Comparison of ENCODE assay signal across 31 cellular contexts in the genomic region with DNA sequence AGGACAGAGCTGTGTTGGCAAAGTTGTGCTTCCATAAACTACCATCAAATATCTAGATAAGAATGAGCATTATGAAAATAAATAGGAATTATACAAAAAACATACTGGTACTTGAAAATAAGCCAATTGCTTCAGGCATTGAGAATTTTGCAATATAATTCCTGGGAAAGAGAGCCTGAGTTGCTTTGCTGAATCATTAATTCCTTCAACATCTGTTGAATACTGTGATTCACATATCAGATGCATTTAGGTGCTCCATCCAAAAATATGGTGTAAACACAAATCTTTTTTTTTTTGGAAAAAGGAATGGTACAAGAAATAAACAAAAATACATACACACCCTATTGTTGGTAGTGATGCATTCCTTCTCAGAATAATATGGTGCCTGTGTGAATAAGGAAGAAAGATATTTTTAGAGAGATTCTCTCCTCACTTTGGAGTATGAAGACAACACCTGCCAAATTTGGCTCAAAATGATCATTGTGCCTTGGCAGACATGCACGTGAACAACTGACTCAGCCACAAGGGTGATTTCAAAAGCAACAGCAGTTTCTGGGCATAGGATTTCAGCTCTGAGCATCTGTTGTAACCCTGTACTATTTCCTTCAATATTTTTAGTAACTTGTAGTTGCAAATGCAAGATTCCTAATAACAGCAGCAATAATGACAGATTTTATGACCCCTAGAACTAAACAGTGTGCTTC.
DNase-seq lines count a peak whose midpoint lies in the region; ATAC-seq, FAIRE-seq and TF ChIP-seq lines count a peak whose summit lies in the region.
"Had no signal": no experiment of that assay in that cellular context is flagged by ENCODE, and none has a peak within 500 bp of the region (broad histone marks: within the 10 kb centered on the region; RNA-seq: fewer than 3 reads in every experiment).

No MANE protein-coding gene starts in this region.

- no peak overlapping the region for H3K4me2 ChIP-seq in H9 (ENCODE audit: insufficient read depth, insufficient read length, low read length)
- H3K4me2 ChIP-seq: PC-9 had no signal

- H3K27me3 Mint-ChIP-seq in H9 (ENCODE audit: low read depth): no peaks in the 10 kb centered on the region

- no peak overlapping the region for H4K5ac ChIP-seq in H9 (ENCODE audit: insufficient read length, low read depth, low read length)

- no peak overlapping the region for H3K18ac ChIP-seq in H9 (ENCODE audit: insufficient read length, low read depth, low read length)

- H2BK5ac ChIP-seq in H9 (ENCODE audit: insufficient read length, low read length): no peak overlapping the region

- in situ Hi-C loops in gastrocnemius medialis (cut with MboI; ENCODE audit: low sequenced_read_pairs in 4 of 4): no loop called here

- no peak overlapping the region for H3K56ac ChIP-seq in H9 (ENCODE audit: insufficient read length, low read depth, low read length)

- H2BK12ac ChIP-seq in H9 (ENCODE audit: insufficient read length, low read depth, low read length): no peak overlapping the region

- H3K4me3 Mint-ChIP-seq in H9: no peak overlapping the region
- H3K4me3 Mint-ChIP-seq: activated naive CD8-positive, alpha-beta T cell treated with anti-CD3 and anti-CD28 coated beads for 36 hours; mesothelial cell of epicardium; natural killer cell; stimulated activated naive CD8-positive, alpha-beta T cell treated with anti-CD3 and anti-CD28 coated beads, Interleukin-15, amount 100 ng/mL, for 72 hours; T-helper 2 cell treated with Interferon-gamma antibody and Interleukin-4, amounts not matched to agents 5 μg/mL and 100 μg/mL, for 36 hours had no signal

- H3K4ac ChIP-seq in H9 (ENCODE audit: low read depth, low read length): no peak overlapping the region

- H3K4me3 ChIP-seq in bronchial epithelial cell (ENCODE audit: low read depth, low read length) (no peak overlapping the region), gastrocnemius medialis (no peak overlapping the region)
- H3K4me3 ChIP-seq: ascending aorta, PC-9, tibial artery had no signal

- H3K36me3 ChIP-seq in bronchial epithelial cell (ENCODE audit: control insufficient read depth, insufficient read depth, low read length) (no peaks in the 10 kb centered on the region), gastrocnemius medialis (no peaks in the 10 kb centered on the region)
- H3K36me3 ChIP-seq: ascending aorta, tibial artery had no signal

- H2BK20ac ChIP-seq in H9 (ENCODE audit: low read depth, low read length, poor library complexity, severe bottlenecking): no peak overlapping the region

- H2BK15ac ChIP-seq in H9 (ENCODE audit: low read depth, low read length): no peak overlapping the region

- no peak overlapping the region for H2AFZ ChIP-seq in H9 (ENCODE audit: low read length)
- H2AFZ ChIP-seq: PC-9 had no signal

- TF ChIP-seq CTCF in H9 (conservative IDR thresholded peaks at IDR 0.05) (no peak), bronchial epithelial cell (IDR thresholded peaks at IDR 0.05; ENCODE audit: insufficient read depth, low read length, severe bottlenecking) (no peak), gastrocnemius medialis (IDR thresholded peaks at IDR 0.05 in 4 of 5, conservative IDR thresholded peaks at IDR 0.05 in 1 of 5) (no peak)

- ATAC-seq in gastrocnemius medialis (peak; percentile 99 to 100), HG03139 (IDR thresholded peaks at IDR 0.05; ENCODE audit: unreplicated experiment) (no peak)
- ATAC-seq: left ventricle myocardium superior; natural killer cell; Right ventricle myocardium inferior; stimulated activated naive CD8-positive, alpha-beta T cell treated with anti-CD3 and anti-CD28 coated beads, Interleukin-15, amount 100 ng/mL, for 72 hours had no signal

- H3K9ac ChIP-seq in H9 (ENCODE audit: extremely low read depth, insufficient read length, low read length): no peak overlapping the region

- no peaks in the 10 kb centered on the region for H4K20me1 ChIP-seq in H9 (ENCODE audit: control insufficient read depth, insufficient read depth, insufficient read length)

- peak overlapping the region; percentile 6 for H2BK120ac ChIP-seq in H9 (ENCODE audit: low read depth, low read length, poor library complexity, severe bottlenecking)

- FAIRE-seq in bronchial epithelial cell (lab: Jason Lieb, UNC): no peak
- FAIRE-seq: G401.6, small intestine had no signal

- H3K27ac ChIP-seq in H9 (ENCODE audit: insufficient read length, low read depth, low read length) (no peak overlapping the region), gastrocnemius medialis (peak overlapping the region; percentile 10 to 70 (median 57))
- H3K27ac ChIP-seq: ascending aorta, PC-9, tibial artery had no signal

- no peak overlapping the region for H2AK5ac ChIP-seq in H9 (ENCODE audit: insufficient read length, low read length)

- H3K79me2 ChIP-seq in H9 (ENCODE audit: insufficient read depth, low read length): no peaks in the 10 kb centered on the region

- H3K79me1 ChIP-seq in H9 (ENCODE audit: insufficient read depth, low read depth, low read length, poor library complexity, severe bottlenecking): no peaks in the 10 kb centered on the region

- H4K8ac ChIP-seq in H9 (replicated peaks; ENCODE audit: insufficient read length, low read depth, low read length): no peak overlapping the region

- H3K4me1 ChIP-seq in H9 (ENCODE audit: insufficient read depth, low read length): peaks cover 10% of the 10 kb centered on the region
- H3K4me1 ChIP-seq in gastrocnemius medialis: peaks cover 5 to 20% of the 10 kb centered on the region in 2 donors
- H3K4me1 ChIP-seq: ascending aorta, tibial artery had no signal

- H3K4me1 Mint-ChIP-seq in H9: peaks cover 28 to 35% of the 10 kb centered on the region in 2 experiments
- H3K4me1 Mint-ChIP-seq: activated naive CD8-positive, alpha-beta T cell treated with anti-CD3 and anti-CD28 coated beads for 36 hours; mesothelial cell of epicardium; natural killer cell; stimulated activated naive CD8-positive, alpha-beta T cell treated with anti-CD3 and anti-CD28 coated beads, Interleukin-15, amount 100 ng/mL, for 72 hours had no signal

- no peaks in the 10 kb centered on the region; a peak in 1 of 5 replicates for H3K9me3 Mint-ChIP-seq in H9
- H3K9me3 Mint-ChIP-seq: activated naive CD8-positive, alpha-beta T cell treated with anti-CD3 and anti-CD28 coated beads for 36 hours; mesothelial cell of epicardium; natural killer cell; stimulated activated naive CD8-positive, alpha-beta T cell treated with anti-CD3 and anti-CD28 coated beads, Interleukin-15, amount 100 ng/mL, for 72 hours; T-helper 2 cell treated with Interferon-gamma antibody and Interleukin-4, amounts not matched to agents 5 μg/mL and 100 μg/mL, for 36 hours had no signal

- WGBS in H9 (ENCODE audit: extremely low coverage, insufficient read length, low lambda C conversion rate): no CpG with 5 or more reads among the region's 1 CpG

- no peaks in the 10 kb centered on the region for H3K9me3 ChIP-seq in H9 (ENCODE audit: control insufficient read depth, low read depth, low read length)
- H3K9me3 ChIP-seq in gastrocnemius medialis: no peaks in the 10 kb centered on the region
- H3K9me3 ChIP-seq: ascending aorta, tibial artery had no signal

- no peaks in the 10 kb centered on the region for H3K23me2 ChIP-seq in H9 (ENCODE audit: insufficient read length, low read depth, low read length, poor library complexity, severe bottlenecking)

- H3T11ph ChIP-seq in H9 (ENCODE audit: low read length): no peak overlapping the region

- no peak overlapping the region for H4K91ac ChIP-seq in H9 (ENCODE audit: insufficient read length, low read depth, low read length)

- H3K27me3 ChIP-seq in H9 (ENCODE audit: insufficient read depth, low read length) (no peaks in the 10 kb centered on the region), bronchial epithelial cell (ENCODE audit: control insufficient read depth, insufficient read depth, low read length) (no peaks in the 10 kb centered on the region), gastrocnemius medialis (no peaks in the 10 kb centered on the region)
- H3K27me3 ChIP-seq: ascending aorta, tibial artery had no signal

- no peak for TF ChIP-seq POLR2A in gastrocnemius medialis (IDR thresholded peaks at IDR 0.05)

- no peak overlapping the region for H3K14ac ChIP-seq in H9 (ENCODE audit: insufficient read depth, low read length)

- peak overlapping the region in 1 of 3 experiments; percentile 7; a peak in 1 of 7 replicates for H3K27ac Mint-ChIP-seq in H9
- H3K27ac Mint-ChIP-seq: activated naive CD8-positive, alpha-beta T cell treated with anti-CD3 and anti-CD28 coated beads for 36 hours; mesothelial cell of epicardium; natural killer cell; stimulated activated naive CD8-positive, alpha-beta T cell treated with anti-CD3 and anti-CD28 coated beads, Interleukin-15, amount 100 ng/mL, for 72 hours; T-helper 2 cell treated with Interferon-gamma antibody and Interleukin-4, amounts not matched to agents 5 μg/mL and 100 μg/mL, for 36 hours had no signal

- H3K23ac ChIP-seq in H9 (ENCODE audit: insufficient read length, low read depth, low read length): no peak overlapping the region

- no peak for DNase-seq in H9
- peak; percentile 72 for DNase-seq in NCI-H2171 (lab: John Stamatoyannopoulos, UW)
- peak; percentile 3 for DNase-seq in bronchial epithelial cell (ENCODE audit: low read depth)
- DNase-seq in gastrocnemius medialis: peak; percentile 71 to 80
- DNase-seq in HPDE6-E6E7 (ENCODE audit: extremely low spot score): no peak
- DNase-seq in cerebellar cortex (ENCODE audit: low spot score): no peak
- DNase-seq: ACHN; activated CD4-positive, alpha-beta T cell treated with anti-CD3 and anti-CD28 coated beads for 4 hours; activated CD8-positive, alpha-beta memory T cell treated with anti-CD3 and anti-CD28 coated beads for 24 hours; activated effector memory CD4-positive, alpha-beta T cell treated with anti-CD3 and anti-CD28 coated beads, Interleukin-2, amount 50 U/mL, for 16 hours; activated naive CD8-positive, alpha-beta T cell treated with anti-CD3 and anti-CD28 coated beads for 36 hours; central memory CD4-positive, alpha-beta T cell; DMS53; H7; islet precursor cell; KG1; left ventricle myocardium superior; MV-4-11; natural killer cell; NCI-H187 treated with DMSO at 0.1 percent for 48 hours; NCI-H226; PC-9; small intestine; stimulated activated naive CD8-positive, alpha-beta T cell treated with anti-CD3 and anti-CD28 coated beads, Interleukin-15, amount 100 ng/mL, for 72 hours; tibial artery had no signal

- intact Hi-C loops in gastrocnemius medialis (cut with DNase I; ENCODE audit: low total_unique reads): loop anchor here (2.0 kb wide), 1 partner anchor 236 kb away; no protein-coding TSS in a partner anchor

- no peaks in the 10 kb centered on the region for H3K36me3 Mint-ChIP-seq in H9 (ENCODE audit: insufficient read depth in 1 of 3, low read depth in 3 of 3)
- H3K36me3 Mint-ChIP-seq: activated naive CD8-positive, alpha-beta T cell treated with anti-CD3 and anti-CD28 coated beads for 36 hours; mesothelial cell of epicardium; natural killer cell had no signal

Comparison
In these comparisons a context has a peak if more than half of its experiments do, and no peak if none do; other contexts are left out.
1. DNase-seq: peak in NCI-H2171 (single experiment), bronchial epithelial cell (single experiment) and gastrocnemius medialis (2 of 2); none in H9 (single experiment), HPDE6-E6E7 (single experiment) and cerebellar cortex (single experiment).